In genomic region chr11:84719935-84720577, GRCh38 we compare ENCODE assay signal across 9 cellular contexts.
DNase-seq lines count a peak whose midpoint lies in the region; ATAC-seq and TF ChIP-seq lines count a peak whose summit lies in the region.
"Had no signal": no experiment of that assay in that cellular context is flagged by ENCODE, and none has a peak within 500 bp of the region (broad histone marks: within the 10 kb centered on the region; RNA-seq: fewer than 3 reads in every experiment).

No MANE protein-coding gene starts in this region.

- no peak for TF ChIP-seq POLR2A in heart left ventricle (IDR thresholded peaks at IDR 0.05)

- peak overlapping the region; percentile 59 for H3K4me2 ChIP-seq in GM23248 (ENCODE audit: unreplicated experiment)

- H2AFZ ChIP-seq in GM23248 = 0 out of 2 replicates have a peak overlapping the region, but pooled peaks have one; percentile 58

- H3K4me1 ChIP-seq in GM23248 (ENCODE audit: insufficient read depth) (no peaks in the 10 kb centered on the region), heart left ventricle (peaks cover 0 to 14% (median 4%) of the 10 kb centered on the region in 12 donors)

- H4K20me1 ChIP-seq in GM23248 (ENCODE audit: insufficient read depth) = no peaks in the 10 kb centered on the region

- TF ChIP-seq CTCF in heart left ventricle (IDR thresholded peaks at IDR 0.05) = no peak

- H3F3A ChIP-seq in GM23248 (ENCODE audit: insufficient read depth) = no peaks in the 10 kb centered on the region

- in situ Hi-C loops in GM23248 (cut with MboI) = no loop called here

- H3K27me3 ChIP-seq in GM23248 (replicated peaks; ENCODE audit: insufficient read depth) (peaks cover 15% of the 10 kb centered on the region), heart left ventricle (no peaks in the 10 kb centered on the region)

- H3K79me2 ChIP-seq in GM23248 (ENCODE audit: insufficient read depth) = no peaks in the 10 kb centered on the region

- DNase-seq in GM23248 = peak; percentile 0
- DNase-seq in heart left ventricle = peak in 3 of 5 donors; percentile 7 to 48 (median 22)
- peak; percentile 77 for DNase-seq in posterior vena cava (ENCODE audit: low spot score)
- no peak for DNase-seq in NCI-H1048 (lab: John Stamatoyannopoulos, UW)
- no peak for DNase-seq in kidney tubule cell (ENCODE audit: low spot score)
- DNase-seq in HuH-7.5 (ENCODE audit: low spot score) = no peak
- DNase-seq in NCI-H524 treated with DMSO at 0.1 percent for 48 hours (lab: John Stamatoyannopoulos, UW) = no peak
- DNase-seq: activated CD4-positive, alpha-beta T cell treated with anti-CD3 and anti-CD28 coated beads for 1 hour had no signal

- WGBS in GM23248 (ENCODE audit: low coverage in 1 of 2, low lambda C conversion rate in 2 of 2, missing lambda C conversion rate in 2 of 2), 2 experiments = 4 to 7% methylated on average over 26 of the region's 26 CpGs
- 2 to 3% (median 2%) methylated on average over 24 to 26 of the region's 26 CpGs for WGBS in heart left ventricle, 4 donors

- intact Hi-C loops in heart left ventricle (cut with DNase I) (loop anchor here in 2 of 10 donors (10.0 kb wide), 2 partner anchors 55 to 155 kb away; no protein-coding TSS in a partner anchor), posterior vena cava (cut with DNase I) (loop anchor here in 1 of 2 donors (10.0 kb wide), 1 partner anchor 155 kb away; no protein-coding TSS in a partner anchor)

- H3K9ac ChIP-seq in GM23248 = no peak overlapping the region

- H3K9me2 ChIP-seq in GM23248 (ENCODE audit: insufficient read depth) = no peaks in the 10 kb centered on the region

- H3K27ac ChIP-seq in GM23248 (no peak overlapping the region), heart left ventricle (peak overlapping the region in 1 of 12 donors; percentile 11)

- H3K36me3 ChIP-seq in GM23248 (ENCODE audit: low read depth) (no peaks in the 10 kb centered on the region), heart left ventricle (no peaks in the 10 kb centered on the region)

- H3K4me3 ChIP-seq in GM23248 (peak overlapping the region; percentile 29; the same call in 1 of the 2 replicates), heart left ventricle (peak overlapping the region; percentile 15 to 73 (median 59))

- ATAC-seq in SK-N-SH treated with all-trans-retinoic acid at 6 μM for 48 hours (peak; percentile 26; the same call in 1 of the 3 replicates), heart left ventricle (peak in 3 of 4 donors; percentile 61 to 69 (median 68))

- H3K9me3 ChIP-seq in GM23248 (ENCODE audit: low read depth) (no peaks in the 10 kb centered on the region), heart left ventricle (no peaks in the 10 kb centered on the region)

TF ChIP-seq in SK-N-SH treated with all-trans-retinoic acid at 6 μM for 48 hours, 23 proteins besides CTCF, POLR2A, EP300 and RAD21:
- TF ChIP-seq GLIS3 (CRISPR knock-in tag; IDR thresholded peaks at IDR 0.05) = no peak
- no peak for TF ChIP-seq TOX (CRISPR knock-in tag; IDR thresholded peaks at IDR 0.05; ENCODE audit: borderline replicate concordance)
- no peak for TF ChIP-seq OSR1 (CRISPR knock-in tag; IDR thresholded peaks at IDR 0.05)
- no peak for TF ChIP-seq ZFP30 (CRISPR knock-in tag; IDR thresholded peaks at IDR 0.05)
- TF ChIP-seq ESRRG (CRISPR knock-in tag; IDR thresholded peaks at IDR 0.05) = no peak
- no peak for TF ChIP-seq CSRNP3 (CRISPR knock-in tag; IDR thresholded peaks at IDR 0.05)
- no peak for TF ChIP-seq ARNTL (CRISPR knock-in tag; IDR thresholded peaks at IDR 0.05; ENCODE audit: borderline replicate concordance, low read depth)
- TF ChIP-seq, protein P1, sequence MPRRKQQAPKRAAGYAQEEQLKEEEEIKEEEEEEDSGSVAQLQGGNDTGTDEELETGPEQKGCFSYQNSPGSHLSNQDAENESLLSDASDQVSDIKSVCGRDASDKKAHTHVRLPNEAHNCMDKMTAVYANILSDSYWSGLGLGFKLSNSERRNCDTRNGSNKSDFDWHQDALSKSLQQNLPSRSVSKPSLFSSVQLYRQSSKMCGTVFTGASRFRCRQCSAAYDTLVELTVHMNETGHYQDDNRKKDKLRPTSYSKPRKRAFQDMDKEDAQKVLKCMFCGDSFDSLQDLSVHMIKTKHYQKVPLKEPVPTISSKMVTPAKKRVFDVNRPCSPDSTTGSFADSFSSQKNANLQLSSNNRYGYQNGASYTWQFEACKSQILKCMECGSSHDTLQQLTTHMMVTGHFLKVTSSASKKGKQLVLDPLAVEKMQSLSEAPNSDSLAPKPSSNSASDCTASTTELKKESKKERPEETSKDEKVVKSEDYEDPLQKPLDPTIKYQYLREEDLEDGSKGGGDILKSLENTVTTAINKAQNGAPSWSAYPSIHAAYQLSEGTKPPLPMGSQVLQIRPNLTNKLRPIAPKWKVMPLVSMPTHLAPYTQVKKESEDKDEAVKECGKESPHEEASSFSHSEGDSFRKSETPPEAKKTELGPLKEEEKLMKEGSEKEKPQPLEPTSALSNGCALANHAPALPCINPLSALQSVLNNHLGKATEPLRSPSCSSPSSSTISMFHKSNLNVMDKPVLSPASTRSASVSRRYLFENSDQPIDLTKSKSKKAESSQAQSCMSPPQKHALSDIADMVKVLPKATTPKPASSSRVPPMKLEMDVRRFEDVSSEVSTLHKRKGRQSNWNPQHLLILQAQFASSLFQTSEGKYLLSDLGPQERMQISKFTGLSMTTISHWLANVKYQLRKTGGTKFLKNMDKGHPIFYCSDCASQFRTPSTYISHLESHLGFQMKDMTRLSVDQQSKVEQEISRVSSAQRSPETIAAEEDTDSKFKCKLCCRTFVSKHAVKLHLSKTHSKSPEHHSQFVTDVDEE (CRISPR knock-in tag; IDR thresholded peaks at IDR 0.05) = no peak

Comparison
In these comparisons a context has a peak if more than half of its experiments do, and no peak if none do; other contexts are left out.
1. DNase-seq: peak in GM23248 (single experiment), heart left ventricle (3 of 5) and posterior vena cava (single experiment); none in NCI-H1048 (single experiment), kidney tubule cell (single experiment), HuH-7.5 (single experiment) and NCI-H524 treated with DMSO at 0.1 percent for 48 hours (single experiment).